Comparison of ENCODE assay signal across 8 cellular contexts in genomic region chr15:82749951-82750830, GRCh38. TPM values are rescaled to one million over a fixed set of nuclear protein-coding genes. Genes with fewer than 3 reads are reported as not detected.
DNase-seq lines count a peak whose midpoint lies in the region; ATAC-seq and TF ChIP-seq lines count a peak whose summit lies in the region.

No MANE protein-coding gene starts in this region.

- H3K4me2 ChIP-seq in IMR-90 (ENCODE audit: low read depth, low read length) (peak overlapping the region; percentile 93), OCI-LY7 (ENCODE audit: low read length) (peak overlapping the region; percentile 80)

- in situ Hi-C loops in IMR-90 (cut with MboI; ENCODE audit: low sequenced_read_pairs) = loop anchor here (10.0 kb wide), 1 partner anchor 65 kb away; no protein-coding TSS in a partner anchor

- dilution Hi-C loops in IMR-90 (cut with HindIII; ENCODE audit: low sequenced_read_pairs, unreplicated experiment) = no loop called here

- BruUV-seq in IMR-90 (replicated peaks; lab: Mats Ljungman, UMichigan) (TSS peak; percentile 76), OCI-LY7 (replicated peaks; lab: Mats Ljungman, UMichigan) (TSS peak; percentile 83)

- H2BK5ac ChIP-seq in IMR-90 (ENCODE audit: low read depth, low read length, poor library complexity, severe bottlenecking) = peak overlapping the region; percentile 70

- H4K8ac ChIP-seq in IMR-90 (ENCODE audit: low read depth in 2 of 2, low read length in 2 of 2) = peak overlapping the region; percentile 86 to 97

- peaks cover 2% of the 10 kb centered on the region; the same call in 1 of the 2 replicates for H3K4me1 ChIP-seq in IMR-90 (ENCODE audit: control insufficient read depth, insufficient read depth, low read length)
- H3K4me1 ChIP-seq in OCI-LY7 (ENCODE audit: insufficient read depth, low read length, poor library complexity, severe bottlenecking) = peaks cover 36% of the 10 kb centered on the region
- H3K4me1 ChIP-seq in mononuclear cell (ENCODE audit: insufficient read depth, low read length) = peaks cover 32% of the 10 kb centered on the region

- H3K79me2 ChIP-seq in OCI-LY7 (ENCODE audit: insufficient read depth, low read depth, low read length) = peaks cover 56% of the 10 kb centered on the region

- peak overlapping the region; percentile 32 for H2BK120ac ChIP-seq in IMR-90 (ENCODE audit: low read depth, low read length)

- H2AK5ac ChIP-seq in IMR-90 (ENCODE audit: low read depth, low read length) = peak overlapping the region; percentile 72

- H3K23ac ChIP-seq in IMR-90 (ENCODE audit: low read depth, low read length) = peak overlapping the region; percentile 80

- H3K79me1 ChIP-seq in IMR-90 (ENCODE audit: low read depth in 1 of 2, low read length in 2 of 2) = peaks cover 23 to 28% of the 10 kb centered on the region in 2 experiments

- H2BK15ac ChIP-seq in IMR-90 (ENCODE audit: low read depth, low read length) = peak overlapping the region; percentile 19; the same call in 1 of the 3 replicates

- DNase-seq in DMS 273 treated with DMSO at 0.1 percent for 48 hours (lab: John Stamatoyannopoulos, UW) (peak; percentile 85), IMR-90 (peak; percentile 94), OCI-LY7 (ENCODE audit: low spot score) (peak; percentile 92), activated T-cell treated with anti-CD3 and anti-CD28 coated beads for 4 hours (peak; percentile 79), epithelial cell of esophagus (ENCODE audit: low read depth) (peak; percentile 96)
- DNase-seq in stimulated activated CD8-positive, alpha-beta memory T cell treated with anti-CD3 and anti-CD28 coated beads, Interleukin-2, amount 100 ng/mL, for 48 hours (ENCODE audit: low read depth in 2 of 2) = peak; percentile 70 to 85

- H3K27me3 ChIP-seq in IMR-90 (ENCODE audit: control insufficient read depth, insufficient read depth, low read length) = no peaks in the 10 kb centered on the region
- no peaks in the 10 kb centered on the region for H3K27me3 ChIP-seq in mononuclear cell (ENCODE audit: insufficient read depth, low read length)

- peak overlapping the region; percentile 89 for H3K4ac ChIP-seq in IMR-90 (ENCODE audit: low read depth, low read length)

- H3K27ac ChIP-seq in IMR-90 (ENCODE audit: insufficient read depth, low read length) (peak overlapping the region; percentile 87), OCI-LY7 (ENCODE audit: low read depth, low read length, poor library complexity, severe bottlenecking) (peak overlapping the region; percentile 75)

- no peaks in the 10 kb centered on the region; the same call in 1 of the 2 replicates for H3K9me1 ChIP-seq in IMR-90 (ENCODE audit: insufficient read depth, low read length)

- H2AK9ac ChIP-seq in IMR-90 (replicated peaks; ENCODE audit: low read depth, low read length, poor library complexity) = peak overlapping the region; percentile 93

- peak overlapping the region; percentile 93 for H3K9ac ChIP-seq in IMR-90 (ENCODE audit: low read depth, low read length)

- H3K14ac ChIP-seq in IMR-90 (replicated peaks; ENCODE audit: low read depth, low read length) = peak overlapping the region; percentile 85

- intact Hi-C loops in IMR-90 (cut with micrococcal nuclease) (loop anchor here (1.0 to 5.0 kb wide), 3 partner anchors 59 to 237 kb away; partner anchors contain the start of genes RAMAC, RPS17 and WHAMM), OCI-LY7 (cut with micrococcal nuclease; ENCODE audit: unreplicated experiment) (loop anchor here (1.0 to 5.0 kb wide), 4 partner anchors 56 to 457 kb away; partner anchors contain the start of genes FSD2, HDGFL3 and RPS17)

- TF ChIP-seq POLR2A in IMR-90 (IDR thresholded peaks at IDR 0.05; ENCODE audit: low read depth, low read length) = peak; percentile 77

- CTCF ChIA-PET in IMR-90 (lab: Yijun Ruan, JAX) = interaction anchor here (0.8 kb wide), 1 partner anchor 261 kb away, joined by 3 read pairs; the partner anchor contains the start of gene C15orf40
- CTCF ChIA-PET in OCI-LY7 (lab: Charles Lee; ENCODE audit: unreplicated experiment) = interaction anchor here (0.9 kb wide), 1 partner anchor 207 kb away, joined by 3 read pairs; no protein-coding TSS in a partner anchor

- peaks cover 5% of the 10 kb centered on the region; the same call in 1 of the 2 replicates for H4K20me1 ChIP-seq in IMR-90 (ENCODE audit: insufficient read depth, low read length)
- peaks cover 26% of the 10 kb centered on the region for H4K20me1 ChIP-seq in OCI-LY7 (ENCODE audit: insufficient read depth, low read length)

- H3K4me3 ChIP-seq in IMR-90 (ENCODE audit: insufficient read depth, low read depth, low read length) (peak overlapping the region; percentile 86), OCI-LY7 (ENCODE audit: low read depth, low read length, poor library complexity, severe bottlenecking) (peak overlapping the region; percentile 90), epithelial cell of esophagus (ENCODE audit: low read length) (peak overlapping the region; percentile 97), mononuclear cell (ENCODE audit: low read length) (peak overlapping the region; percentile 82)

- peak overlapping the region; percentile 63 for H4K91ac ChIP-seq in IMR-90 (ENCODE audit: insufficient read depth, low read depth, low read length)

- ATAC-seq in GM21528 (IDR thresholded peaks at IDR 0.05; ENCODE audit: low FRiP score, unreplicated experiment) = peak; percentile 95
- ATAC-seq in IMR-90 (ENCODE audit: low read depth) = peak; percentile 99

- H2AFZ ChIP-seq in IMR-90 (replicated peaks; ENCODE audit: low read length, poor library complexity) = peak overlapping the region; percentile 95
- peak overlapping the region; percentile 73 for H2AFZ ChIP-seq in OCI-LY7 (ENCODE audit: low read length)

- POLR2A ChIA-PET in IMR-90 (lab: Charles Lee; ENCODE audit: unreplicated experiment) = interaction anchor here (0.5 to 0.6 kb wide), 3 partner anchors 10 to 235 kb away, joined by 3 to 4 read pairs (median 3); partner anchors contain the start of gene RAMAC
- POLR2A ChIA-PET in OCI-LY7 (lab: Charles Lee) = interaction anchor here (0.6 to 3.0 kb wide), 20 partner anchors 9 to 1760 kb away, joined by 3 to 26 read pairs (median 4); partner anchors contain the start of genes RAMAC and RPS17

- H3K36me3 ChIP-seq in IMR-90 (ENCODE audit: control insufficient read depth, insufficient read depth, low read length) (peaks cover 4% of the 10 kb centered on the region; the same call in 1 of the 2 replicates), OCI-LY7 (ENCODE audit: insufficient read depth, low read length) (peaks cover 42% of the 10 kb centered on the region)

- TF ChIP-seq CTCF in IMR-90 (conservative IDR thresholded peaks at IDR 0.05; ENCODE audit: low read depth, low read length) = no peak
- TF ChIP-seq CTCF in OCI-LY7 (conservative IDR thresholded peaks at IDR 0.05; ENCODE audit: low read length) = no peak
- no peak for TF ChIP-seq CTCF in epithelial cell of esophagus (IDR thresholded peaks at IDR 0.05; ENCODE audit: insufficient read depth, low read depth, low read length, missing control alignments)

- peak overlapping the region; percentile 88 for H3K56ac ChIP-seq in IMR-90 (ENCODE audit: extremely low read depth, insufficient read depth, low read length)

- no peak for TF ChIP-seq RAD21 in IMR-90 (IDR thresholded peaks at IDR 0.05; ENCODE audit: low read length)

- H3K18ac ChIP-seq in IMR-90 (ENCODE audit: low read depth, low read length) = peak overlapping the region; percentile 38

- H3K9me3 ChIP-seq in IMR-90 (ENCODE audit: control insufficient read depth, insufficient read depth, low read length) (no peaks in the 10 kb centered on the region), OCI-LY7 (ENCODE audit: low read length) (no peaks in the 10 kb centered on the region), mononuclear cell (ENCODE audit: low read depth, low read length) (no peaks in the 10 kb centered on the region)

- WGBS in IMR-90 (ENCODE audit: extremely low coverage in 2 of 2, insufficient read length in 1 of 2), 2 experiments = 0% methylated on average over 10 of the region's 47 CpGs; no CpG with 5 or more reads in 1 of the 2 experiments

- no peaks in the 10 kb centered on the region for H3K9me2 ChIP-seq in OCI-LY7 (ENCODE audit: insufficient read depth, low read length)

- H2BK20ac ChIP-seq in IMR-90 (ENCODE audit: low read depth, low read length) = 0 out of 2 replicates have a peak overlapping the region, but pooled peaks have one; percentile 7

- H4K5ac ChIP-seq in IMR-90 (ENCODE audit: low read depth, low read length) = peak overlapping the region; percentile 90

TF ChIP-seq in IMR-90, 13 proteins besides CTCF, POLR2A, EP300 and RAD21 (continues in another document):
- TF ChIP-seq MXI1 (IDR thresholded peaks at IDR 0.05; ENCODE audit: borderline replicate concordance, low read depth, low read length) (peak; percentile 97), CHD1 (IDR thresholded peaks at IDR 0.05; ENCODE audit: low read depth, low read length) (no peak), USF2 (IDR thresholded peaks at IDR 0.05; ENCODE audit: low read depth, low read length) (peak; percentile 55; the same call in 1 of the 2 replicates), BHLHE40 (IDR thresholded peaks at IDR 0.05; ENCODE audit: low read depth, low read length) (peak; percentile 71; the same call in 1 of the 2 replicates)

RNA-seq across cellular contexts. Expression of gene AP3B2, which starts 40.5 kb away (rescaled TPM):
- total RNA-seq in IMR-90 (2012; rRNA removed) = not detected in 2 replicates
- polyA plus RNA-seq in IMR-90 (2012; rRNA removed) = 0.07 and 0.14 TPM in 2 replicates
- 0.13 TPM in 1 of 2 replicates, not detected in the other for polyA plus RNA-seq in IMR-90 (2012; cell fraction: cytosol; rRNA removed)
- polyA plus RNA-seq in IMR-90 (2012; cell fraction: nucleus; rRNA removed; ENCODE audit: low replicate concordance) = 0.21 and 0.38 TPM in 2 replicates
- not detected in 2 replicates for total RNA-seq in OCI-LY7 (2014; rRNA removed; shearing (Covaris generic))
- 0.13 and 0.50 TPM in 2 replicates for total RNA-seq in OCI-LY7 (2022)
- total RNA-seq in mononuclear cell = 0.10 TPM

RNA-seq across cellular contexts. Expression of gene FSD2, which starts 55.7 kb away (rescaled TPM):
- total RNA-seq in IMR-90 (2012; rRNA removed) = not detected in 2 replicates
- polyA plus RNA-seq in IMR-90 (2012; rRNA removed) = not detected in 2 replicates
- not detected in 2 replicates for polyA plus RNA-seq in IMR-90 (2012; cell fraction: cytosol; rRNA removed)
- not detected in 2 replicates for polyA plus RNA-seq in IMR-90 (2012; cell fraction: nucleus; rRNA removed; ENCODE audit: low replicate concordance)
- 0.13 and 0.92 TPM in 2 replicates for total RNA-seq in OCI-LY7 (2014; rRNA removed; shearing (Covaris generic))
- 0.28 and 0.32 TPM in 2 replicates for total RNA-seq in OCI-LY7 (2022)
- total RNA-seq in mononuclear cell = under 0.01 TPM

RNA-seq across cellular contexts. Expression of gene WHAMM, which starts 59.2 kb away (rescaled TPM):
- total RNA-seq in IMR-90 (2012; rRNA removed) (1.4 and 1.9 TPM in 2 replicates), OCI-LY7 (2022) (13.6 and 13.7 TPM in 2 replicates), mononuclear cell (73.6 TPM)
- 3.8 and 4.1 TPM in 2 replicates for polyA plus RNA-seq in IMR-90 (2012; rRNA removed)
- 1.8 and 2.5 TPM in 2 replicates for polyA plus RNA-seq in IMR-90 (2012; cell fraction: cytosol; rRNA removed)
- polyA plus RNA-seq in IMR-90 (2012; cell fraction: nucleus; rRNA removed; ENCODE audit: low replicate concordance) = 6.3 and 7.5 TPM in 2 replicates
- 7.3 and 8.6 TPM in 2 replicates for total RNA-seq in OCI-LY7 (2014; rRNA removed; shearing (Covaris generic))

Comparison
In these comparisons a context has a peak if more than half of its experiments do, and no peak if none do; other contexts are left out.
1. Peak in every context shown above with its lines: DNase-seq, ATAC-seq, H3K4me3 ChIP-seq and H3K27ac ChIP-seq.